ENCODE assay signal across 1 cellular context in genomic region chr6:39684790-39685485, GRCh38.
TF ChIP-seq lines count a peak whose summit lies in the region.

No MANE protein-coding gene starts in this region.

TF ChIP-seq in HepG2, 621 proteins besides CTCF, POLR2A, EP300 and RAD21:
- TF ChIP-seq CREB1 (IDR thresholded peaks at IDR 0.05) (peak; percentile 11; the same call in 1 of the 2 replicates), CREB1 (CRISPR knock-in tag; IDR thresholded peaks at IDR 0.05) (no peak), ZNF296 (CRISPR knock-in tag; conservative IDR thresholded peaks at IDR 0.05) (no peak), STAT5B (CRISPR knock-in tag; IDR thresholded peaks at IDR 0.05) (no peak)
TF ChIP-seq in HepG2: peak in this region for 1.
